In genomic region chr7:151277631-151278030, GRCh38 we compare ENCODE assay signal across 9 cellular contexts. TPM values are rescaled to one million over a fixed set of nuclear protein-coding genes. Genes with fewer than 3 reads are reported as not detected.
A peak's percentile ranks its signal among the peaks of the same experiment; 100 is the strongest.
DNase-seq lines count a peak whose midpoint lies in the region; ATAC-seq and TF ChIP-seq lines count a peak whose summit lies in the region.
"Had no signal": no experiment of that assay in that cellular context is flagged by ENCODE, and none has a peak within 500 bp of the region (broad histone marks: within the 10 kb centered on the region; RNA-seq: fewer than 3 reads in every experiment).

No MANE protein-coding gene starts in this region.

- H3K27me3 Mint-ChIP-seq in CD4-positive, CD25-positive, alpha-beta regulatory T cell: peaks cover 32% of the 10 kb centered on the region
- H3K27me3 Mint-ChIP-seq in neural crest cell (ENCODE audit: low read depth): peaks cover 15% of the 10 kb centered on the region

- no peak overlapping the region for H3K27ac ChIP-seq in CD4-positive, CD25-positive, alpha-beta regulatory T cell (ENCODE audit: insufficient read depth, low read length, poor library complexity, severe bottlenecking)
- H3K27ac ChIP-seq in dorsolateral prefrontal cortex: peak overlapping the region in 28 of 59 donors; percentile 1 to 84 (median 62)
- H3K27ac ChIP-seq: right atrium auricular region had no signal

- H3K36me3 ChIP-seq in CD4-positive, CD25-positive, alpha-beta regulatory T cell (ENCODE audit: control insufficient read depth, insufficient read depth, low read length): no peaks in the 10 kb centered on the region
- H3K36me3 ChIP-seq in Loucy (ENCODE audit: insufficient read depth, low read length): no peaks in the 10 kb centered on the region
- H3K36me3 ChIP-seq: right atrium auricular region had no signal

- H3K27ac Mint-ChIP-seq in CD4-positive, CD25-positive, alpha-beta regulatory T cell: peak overlapping the region in 1 of 3 donors; percentile 86
- no peak overlapping the region for H3K27ac Mint-ChIP-seq in neural crest cell (ENCODE audit: unreplicated experiment)

- H3K4me3 ChIP-seq in CD4-positive, CD25-positive, alpha-beta regulatory T cell (ENCODE audit: low read depth, low read length): no peak overlapping the region
- H3K4me3 ChIP-seq in Loucy (ENCODE audit: low read length, poor library complexity, severe bottlenecking): no peak overlapping the region
- H3K4me3 ChIP-seq in dorsolateral prefrontal cortex: peak overlapping the region in 54 of 59 donors; percentile 38 to 74 (median 61)

- peak overlapping the region; percentile 43 for H3K4me2 ChIP-seq in Loucy (ENCODE audit: low read depth, low read length, poor library complexity, severe bottlenecking)

- H3K9me3 ChIP-seq in CD4-positive, CD25-positive, alpha-beta regulatory T cell (ENCODE audit: control insufficient read depth in 2 of 2, low read length in 2 of 2): no peaks in the 10 kb centered on the region
- H3K9me3 ChIP-seq in Loucy (ENCODE audit: insufficient read depth, low read depth, low read length): no peaks in the 10 kb centered on the region
- H3K9me3 ChIP-seq: right atrium auricular region had no signal

- DNase-seq in CD4-positive, CD25-positive, alpha-beta regulatory T cell: no peak
- DNase-seq in dorsolateral prefrontal cortex (no peak), neural crest cell (ENCODE audit: low read depth, low spot score) (no peak), NCI-H82 treated with DMSO at 0.1 percent for 48 hours (lab: John Stamatoyannopoulos, UW; ENCODE audit: unreplicated experiment) (no peak), DMS114 treated with DMSO at 0.1 percent for 48 hours (lab: John Stamatoyannopoulos, UW; ENCODE audit: unreplicated experiment) (no peak)

- ATAC-seq in CD4-positive, CD25-positive, alpha-beta regulatory T cell (ENCODE audit: low read depth in 2 of 2): no peak
- ATAC-seq in GM19395 (IDR thresholded peaks at IDR 0.05; ENCODE audit: unreplicated experiment): no peak
- ATAC-seq in HG02840 (IDR thresholded peaks at IDR 0.05; ENCODE audit: low FRiP score, unreplicated experiment): no peak

- H2AFZ ChIP-seq in Loucy (ENCODE audit: low read length): peak overlapping the region; percentile 79

- no peaks in the 10 kb centered on the region for H3K27me3 ChIP-seq in CD4-positive, CD25-positive, alpha-beta regulatory T cell (ENCODE audit: control insufficient read depth, insufficient read depth, low read length)
- H3K27me3 ChIP-seq in Loucy (ENCODE audit: insufficient read depth, low read length, poor library complexity, severe bottlenecking) (no peaks in the 10 kb centered on the region), dorsolateral prefrontal cortex (no peaks in the 10 kb centered on the region)
- H3K27me3 ChIP-seq: right atrium auricular region had no signal

- no peak overlapping the region for H3K9ac ChIP-seq in Loucy (ENCODE audit: low read depth, low read length, poor library complexity, severe bottlenecking)

- H4K20me1 ChIP-seq in Loucy (ENCODE audit: insufficient read depth, low read length, poor library complexity, severe bottlenecking): no peaks in the 10 kb centered on the region

- no peaks in the 10 kb centered on the region for H3K36me3 Mint-ChIP-seq in CD4-positive, CD25-positive, alpha-beta regulatory T cell
- H3K36me3 Mint-ChIP-seq in neural crest cell (ENCODE audit: low read depth): no peaks in the 10 kb centered on the region

- H3K4me1 Mint-ChIP-seq in CD4-positive, CD25-positive, alpha-beta regulatory T cell: peaks cover 0 to 24% (median 2%) of the 10 kb centered on the region in 4 donors
- peaks cover 18% of the 10 kb centered on the region for H3K4me1 Mint-ChIP-seq in neural crest cell

- peaks cover 0 to 4% (median 0%) of the 10 kb centered on the region in 7 donors for H3K9me3 Mint-ChIP-seq in CD4-positive, CD25-positive, alpha-beta regulatory T cell
- H3K9me3 Mint-ChIP-seq in neural crest cell: no peaks in the 10 kb centered on the region

- peak overlapping the region in 3 of 4 donors; percentile 79 to 86 (median 85) for H3K4me3 Mint-ChIP-seq in CD4-positive, CD25-positive, alpha-beta regulatory T cell
- peak overlapping the region; percentile 73 for H3K4me3 Mint-ChIP-seq in neural crest cell

- intact Hi-C loops in dorsolateral prefrontal cortex (cut with DNase I): no loop called here

- H3K9me2 ChIP-seq in Loucy (replicated peaks; ENCODE audit: low read depth, low read length): no peaks in the 10 kb centered on the region

- TF ChIP-seq CTCF in Loucy (conservative IDR thresholded peaks at IDR 0.05; ENCODE audit: low read length) (no peak), dorsolateral prefrontal cortex (IDR thresholded peaks at IDR 0.05 in 54 of 56, conservative IDR thresholded peaks at IDR 0.05 in 2 of 56; ENCODE audit: low read depth in 1 of 56, partially characterized antibody in 56 of 56) (no peak), neural crest cell (conservative IDR thresholded peaks at IDR 0.05) (no peak)

- no peaks in the 10 kb centered on the region for H3K79me2 ChIP-seq in Loucy (ENCODE audit: insufficient read depth, low read length)

- H3K4me1 ChIP-seq in CD4-positive, CD25-positive, alpha-beta regulatory T cell (ENCODE audit: control insufficient read depth, insufficient read depth, low read length, poor library complexity, severe bottlenecking): peaks cover 9% of the 10 kb centered on the region
- H3K4me1 ChIP-seq in Loucy (ENCODE audit: insufficient read depth, low read length, poor library complexity, severe bottlenecking): peaks cover 10% of the 10 kb centered on the region

- H3F3A ChIP-seq in Loucy (ENCODE audit: low read depth): no peaks in the 10 kb centered on the region

RNA-seq across cellular contexts. Expression of gene SMARCD3, which starts 29.1 kb away (rescaled TPM):
- 4.7 TPM for total RNA-seq in CD4-positive, CD25-positive, alpha-beta regulatory T cell
- 1 to 10 TPM; 1.5 to 4.4 (median 2.1) TPM for polyA plus RNA-seq in CD4-positive, CD25-positive, alpha-beta regulatory T cell
- total RNA-seq in dorsolateral prefrontal cortex: 100 to 1,000 TPM in 117 of 120 experiments, 10 to 100 TPM in 3; 80.4 to 252 (median 137) TPM
- total RNA-seq in neural crest cell: 46.7 and 50.7 TPM in 2 replicates

RNA-seq across cellular contexts. Expression of gene CHPF2, which starts 45.3 kb away (rescaled TPM):
- 38.8 TPM for total RNA-seq in CD4-positive, CD25-positive, alpha-beta regulatory T cell
- polyA plus RNA-seq in CD4-positive, CD25-positive, alpha-beta regulatory T cell: 10 to 100 TPM; 18.8 to 24.8 (median 23.0) TPM
- total RNA-seq in dorsolateral prefrontal cortex: 10 to 100 TPM; 23.2 to 51.4 (median 35.6) TPM
- total RNA-seq in neural crest cell: 33.1 and 34.1 TPM in 2 replicates

RNA-seq across cellular contexts. Expression of gene ABCF2, which starts 50.6 kb away (rescaled TPM):
- total RNA-seq in CD4-positive, CD25-positive, alpha-beta regulatory T cell: 16.3 TPM
- 10 to 100 TPM; 25.9 to 31.4 (median 29.7) TPM for polyA plus RNA-seq in CD4-positive, CD25-positive, alpha-beta regulatory T cell
- 10 to 100 TPM; 21.6 to 63.3 (median 47.2) TPM for total RNA-seq in dorsolateral prefrontal cortex
- 67.0 and 68.2 TPM in 2 replicates for total RNA-seq in neural crest cell

Comparison
In these comparisons a context has a peak if more than half of its experiments do, and no peak if none do; other contexts are left out.
1. H3K4me3 ChIP-seq: peak in dorsolateral prefrontal cortex (54 of 59); none in CD4-positive, CD25-positive, alpha-beta regulatory T cell (single experiment) and Loucy (single experiment).